Comparison of ENCODE assay signal across 14 cellular contexts in the genomic region with DNA sequence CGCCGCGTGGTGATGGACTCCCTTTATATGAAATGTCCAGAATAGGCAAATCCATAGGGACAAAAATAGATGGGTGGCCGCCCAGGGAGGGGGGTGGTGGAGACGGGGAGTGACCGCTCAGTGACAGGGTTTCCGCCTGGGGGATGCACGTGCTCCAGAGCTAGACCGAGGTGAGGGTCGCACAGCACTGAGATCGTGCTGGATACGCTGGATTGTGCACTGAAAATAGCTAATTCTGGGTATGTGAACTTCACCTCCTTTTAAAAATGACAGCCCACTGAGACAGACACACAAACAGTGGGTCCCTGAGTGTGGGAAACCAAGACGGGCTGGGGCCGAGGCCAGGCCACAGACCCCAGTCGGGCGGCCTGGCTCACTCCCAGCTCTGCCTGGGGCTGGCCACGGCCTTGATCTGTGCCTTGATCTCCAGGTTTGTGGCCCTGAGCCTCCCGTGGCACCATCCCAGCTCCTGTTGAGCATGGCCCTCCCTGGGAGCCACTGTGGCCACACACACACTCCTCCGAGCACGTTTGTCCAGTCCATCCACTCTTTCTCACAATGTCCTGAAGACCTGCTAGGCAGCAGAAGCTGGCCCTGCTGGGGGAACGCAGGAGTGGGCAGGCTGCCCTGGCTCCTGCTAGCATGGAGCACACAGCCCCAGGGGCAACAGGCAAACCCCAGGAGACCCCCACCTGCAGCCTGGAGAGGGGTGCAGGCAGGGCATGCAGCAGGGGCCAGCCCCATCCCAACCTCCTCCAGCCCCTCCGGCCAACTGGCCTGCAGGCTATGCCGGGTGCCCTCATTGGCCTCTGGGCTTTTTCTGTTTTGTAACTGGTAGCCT. TPM values are rescaled to one million over a fixed set of nuclear protein-coding genes. Genes with fewer than 3 reads are reported as not detected.
DNase-seq lines count a peak whose midpoint lies in the region; ATAC-seq and TF ChIP-seq lines count a peak whose summit lies in the region.
"Had no signal": no experiment of that assay in that cellular context is flagged by ENCODE, and none has a peak within 500 bp of the region (broad histone marks: within the 10 kb centered on the region; RNA-seq: fewer than 3 reads in every experiment).

No MANE protein-coding gene starts in this region.

- H3K27me3 Mint-ChIP-seq in H9 (ENCODE audit: low read depth) (peaks cover 47% of the 10 kb centered on the region), progenitor cell of endocrine pancreas (peaks cover 33% of the 10 kb centered on the region)

- H3K9ac ChIP-seq in H9 (ENCODE audit: extremely low read depth, insufficient read length, low read length) = no peak overlapping the region

- no peak for ATAC-seq in HG02852 (IDR thresholded peaks at IDR 0.05; ENCODE audit: unreplicated experiment)
- ATAC-seq in GM18867 (IDR thresholded peaks at IDR 0.05; ENCODE audit: unreplicated experiment) = no peak
- no peak for ATAC-seq in HG03097 (IDR thresholded peaks at IDR 0.05; ENCODE audit: low FRiP score, unreplicated experiment)

- H3K9me3 Mint-ChIP-seq in H9 (no peaks in the 10 kb centered on the region), progenitor cell of endocrine pancreas (ENCODE audit: low read depth) (no peaks in the 10 kb centered on the region)
- H3K9me3 Mint-ChIP-seq: CD4-positive, alpha-beta memory T cell had no signal

- no peak overlapping the region for H2BK15ac ChIP-seq in H9 (ENCODE audit: low read depth, low read length)

- no peak overlapping the region for H3K23ac ChIP-seq in H9 (ENCODE audit: insufficient read length, low read depth, low read length)

- no CpG with 5 or more reads among the region's 23 CpGs for WGBS in H9 (ENCODE audit: extremely low coverage, insufficient read length, low lambda C conversion rate)

- H3K9me3 ChIP-seq in H9 (ENCODE audit: control insufficient read depth, low read depth, low read length) = no peaks in the 10 kb centered on the region

- H3K4me2 ChIP-seq in H9 (ENCODE audit: insufficient read depth, insufficient read length, low read length) = no peak overlapping the region

- no peak overlapping the region for H2BK120ac ChIP-seq in H9 (ENCODE audit: low read depth, low read length, poor library complexity, severe bottlenecking)

- H4K91ac ChIP-seq in H9 (ENCODE audit: insufficient read length, low read depth, low read length) = no peak overlapping the region

- no peak overlapping the region for H3K18ac ChIP-seq in H9 (ENCODE audit: insufficient read length, low read depth, low read length)

- TF ChIP-seq CTCF in H9 (conservative IDR thresholded peaks at IDR 0.05) = no peak
- no peak for TF ChIP-seq CTCF in progenitor cell of endocrine pancreas (IDR thresholded peaks at IDR 0.05; ENCODE audit: unreplicated experiment)

- H3K23me2 ChIP-seq in H9 (ENCODE audit: insufficient read length, low read depth, low read length, poor library complexity, severe bottlenecking) = no peaks in the 10 kb centered on the region

- H3T11ph ChIP-seq in H9 (ENCODE audit: low read length) = no peak overlapping the region

- H3K4me1 Mint-ChIP-seq in H9 = peaks cover 14 to 15% of the 10 kb centered on the region in 2 experiments
- peaks cover 37% of the 10 kb centered on the region for H3K4me1 Mint-ChIP-seq in progenitor cell of endocrine pancreas (ENCODE audit: low read depth)

- H4K20me1 ChIP-seq in H9 (ENCODE audit: control insufficient read depth, insufficient read depth, insufficient read length) = no peaks in the 10 kb centered on the region

- no peak overlapping the region for H4K5ac ChIP-seq in H9 (ENCODE audit: insufficient read length, low read depth, low read length)

- H3K36me3 Mint-ChIP-seq in H9 (ENCODE audit: insufficient read depth in 1 of 3, low read depth in 3 of 3) (no peaks in the 10 kb centered on the region), progenitor cell of endocrine pancreas (ENCODE audit: insufficient read depth) (no peaks in the 10 kb centered on the region)
- H3K36me3 Mint-ChIP-seq: CD4-positive, alpha-beta memory T cell had no signal

- no peak overlapping the region for H2AFZ ChIP-seq in H9 (ENCODE audit: low read length)

- no peak overlapping the region for H2BK5ac ChIP-seq in H9 (ENCODE audit: insufficient read length, low read length)

- H2AK5ac ChIP-seq in H9 (ENCODE audit: insufficient read length, low read length) = no peak overlapping the region

- H3K27ac Mint-ChIP-seq in H9 (no peak overlapping the region), progenitor cell of endocrine pancreas (peak overlapping the region; percentile 52)

- no peaks in the 10 kb centered on the region for H3K79me2 ChIP-seq in H9 (ENCODE audit: insufficient read depth, low read length)

- H3K79me1 ChIP-seq in H9 (ENCODE audit: insufficient read depth, low read depth, low read length, poor library complexity, severe bottlenecking) = no peaks in the 10 kb centered on the region

- H4K8ac ChIP-seq in H9 (replicated peaks; ENCODE audit: insufficient read length, low read depth, low read length) = no peak overlapping the region

- no peak overlapping the region for H2BK20ac ChIP-seq in H9 (ENCODE audit: low read depth, low read length, poor library complexity, severe bottlenecking)

- H3K27me3 ChIP-seq in H9 (ENCODE audit: insufficient read depth, low read length) = no peaks in the 10 kb centered on the region; the same call in 1 of the 2 replicates

- H2BK12ac ChIP-seq in H9 (ENCODE audit: insufficient read length, low read depth, low read length) = no peak overlapping the region

- no peak overlapping the region for H3K56ac ChIP-seq in H9 (ENCODE audit: insufficient read length, low read depth, low read length)

- H3K14ac ChIP-seq in H9 (ENCODE audit: insufficient read depth, low read length) = no peak overlapping the region; the same call in 1 of the 2 replicates

- H3K4me1 ChIP-seq in H9 (ENCODE audit: insufficient read depth, low read length) = peaks cover 3% of the 10 kb centered on the region; the same call in 1 of the 2 replicates

- H3K4ac ChIP-seq in H9 (ENCODE audit: low read depth, low read length) = no peak overlapping the region

- H3K4me3 Mint-ChIP-seq in H9 (no peak overlapping the region; a peak in 1 of 5 replicates), progenitor cell of endocrine pancreas (ENCODE audit: low read depth) (no peak overlapping the region)

- DNase-seq in activated CD4-positive, alpha-beta T cell treated with anti-CD3 and anti-CD28 coated beads for 1 hour = peak; percentile 5
- no peak for DNase-seq in activated CD4-positive, alpha-beta T cell treated with anti-CD3 and anti-CD28 coated beads, Interleukin-2, amount 50 U/mL, for 1 hour
- peak; percentile 23 for DNase-seq in H9
- DNase-seq in islet precursor cell = peak; percentile 54
- peak; percentile 9 for DNase-seq in progenitor cell of endocrine pancreas (ENCODE audit: low spot score, unreplicated experiment)
- DNase-seq: GDM1, NCI-H2227 treated with DMSO at 0.1 percent for 48 hours had no signal

- H3K27ac ChIP-seq in H9 (ENCODE audit: insufficient read length, low read depth, low read length) = no peak overlapping the region
- H3K27ac ChIP-seq: SK-N-MC had no signal

RNA-seq across cellular contexts. Expression of a gene that starts 41.0 kb away (rescaled TPM):
- total RNA-seq in H9 (2021) (not detected in 2 replicates), progenitor cell of endocrine pancreas (0.53 and 1.1 TPM in 2 replicates)
- total RNA-seq: CD4-positive, alpha-beta memory T cell; fibroblast of villous mesenchyme had no signal

RNA-seq across cellular contexts. Expression of a gene that starts 51.6 kb away (rescaled TPM):
- total RNA-seq in H9 (2021) (not detected in 2 replicates), progenitor cell of endocrine pancreas (68.7 and 75.2 TPM in 2 replicates)
- total RNA-seq: A172; CD4-positive, alpha-beta memory T cell; fibroblast of villous mesenchyme had no signal

RNA-seq across cellular contexts. Expression of a gene that starts 57.8 kb away (rescaled TPM):
- total RNA-seq in H9 (2021) (0.35 TPM in 2 replicates), progenitor cell of endocrine pancreas (1.6 and 2.4 TPM in 2 replicates)
- total RNA-seq: A172, fibroblast of villous mesenchyme had no signal

Comparison
In these comparisons a context has a peak if more than half of its experiments do, and no peak if none do; other contexts are left out.
1. RNA of a gene that starts 51.6 kb away (total RNA-seq): 68.7 to 75.2 TPM in progenitor cell of endocrine pancreas; not detected in H9; every median in the first group is over 10 times any median in the second.